In genomic region chr21:45972353-45972715, GRCh38 we compare ENCODE assay signal across 12 cellular contexts. TPM values are rescaled to one million over a fixed set of nuclear protein-coding genes. Genes with fewer than 3 reads are reported as not detected.
DNase-seq lines count a peak whose midpoint lies in the region; ATAC-seq, FAIRE-seq and TF ChIP-seq lines count a peak whose summit lies in the region.
"Had no signal": no experiment of that assay in that cellular context is flagged by ENCODE, and none has a peak within 500 bp of the region (broad histone marks: within the 10 kb centered on the region; RNA-seq: fewer than 3 reads in every experiment).

No MANE protein-coding gene starts in this region.

- H3K27me3 ChIP-seq in Peyer's patch: peaks cover 0 to 9% of the 10 kb centered on the region in 2 donors
- peaks cover 0 to 4% (median 0%) of the 10 kb centered on the region in 4 donors for H3K27me3 ChIP-seq in pancreas

- H3K4me3 ChIP-seq in AG09309 (ENCODE audit: control insufficient read depth, low read depth, low read length) (peak overlapping the region; percentile 31), Peyer's patch (peak overlapping the region; percentile 46 to 56 (median 52)), pancreas (peak overlapping the region in 2 of 4 donors; percentile 50)

- H3K36me3 ChIP-seq in Peyer's patch: no peaks in the 10 kb centered on the region
- H3K36me3 ChIP-seq in pancreas: no peaks in the 10 kb centered on the region

- in situ Hi-C loops in ACHN (cut with HindIII; ENCODE audit: low pct_ligation_motif_present, low pct_unique_long_range_greater_than_20kb, low sequenced_read_pairs): no loop called here

- H3K9me3 ChIP-seq in Peyer's patch: no peaks in the 10 kb centered on the region
- no peaks in the 10 kb centered on the region for H3K9me3 ChIP-seq in pancreas

- TF ChIP-seq CTCF in AG09309 (IDR thresholded peaks at IDR 0.05; ENCODE audit: control insufficient read depth, insufficient read depth, low read depth, low read length, missing control alignments): no peak
- TF ChIP-seq CTCF in Peyer's patch (IDR thresholded peaks at IDR 0.05): no peak
- TF ChIP-seq CTCF in pancreas (IDR thresholded peaks at IDR 0.05): no peak

- ATAC-seq in pancreas: no peak
- ATAC-seq in GM21390 (IDR thresholded peaks at IDR 0.05; ENCODE audit: unreplicated experiment): no peak

- H3K27ac ChIP-seq in Peyer's patch (peak overlapping the region; percentile 78 to 95 (median 84)), pancreas (peak overlapping the region in 3 of 4 donors; percentile 9 to 66 (median 59))

- no peak for FAIRE-seq in pancreas (lab: Jason Lieb, UNC)
- no peak for FAIRE-seq in GM12891 (lab: Jason Lieb, UNC)

- H3K4me1 ChIP-seq in Peyer's patch (peaks cover 3 to 48% (median 21%) of the 10 kb centered on the region in 4 donors), pancreas (peaks cover 0 to 7% (median 0%) of the 10 kb centered on the region in 3 donors)

- intact Hi-C loops in cardiac septum (cut with DNase I): loop anchor here (5.0 to 10.0 kb wide), 5 partner anchors 65 to 352 kb away; partner anchors contain the start of genes C21orf58, LSS, MCM3AP and PCNT
- intact Hi-C loops in pancreas (cut with DNase I): loop anchor here in 1 of 3 donors (10.0 kb wide), 1 partner anchor 58 kb away; no protein-coding TSS in a partner anchor

- no peak for DNase-seq in AG09309 (ENCODE audit: low read depth)
- peak in 2 of 3 donors; percentile 47 for DNase-seq in Peyer's patch
- peak; percentile 76 for DNase-seq in cardiac septum (ENCODE audit: low spot score)
- peak in 3 of 6 donors; percentile 47 to 76 (median 60) for DNase-seq in pancreas
- no peak for DNase-seq in stimulated activated CD4-positive, alpha-beta T cell treated with anti-CD3 and anti-CD28 coated beads, Interleukin-4, amount 100 ng/mL, for 1 hour
- DNase-seq in ACHN: no peak
- DNase-seq in GM12891 (ENCODE audit: insufficient read length, low spot score): no peak
- DNase-seq: activated naive CD4-positive, alpha-beta T cell; CD8-positive, alpha-beta memory T cell; NCI-H2029 treated with DMSO at 0.1 percent for 48 hours; T-helper 9 cell had no signal

- WGBS in pancreas, 2 donors: 55 to 72% methylated on average over 18 to 19 of the region's 19 CpGs

- TF ChIP-seq POLR2A in Peyer's patch (IDR thresholded peaks at IDR 0.05) (no peak), GM12891 (IDR thresholded peaks at IDR 0.05; ENCODE audit: low read depth, low read length) (no peak)

TF ChIP-seq in GM12891, 5 proteins besides CTCF, POLR2A, EP300 and RAD21:
- TF ChIP-seq PAX5 (IDR thresholded peaks at IDR 0.05; ENCODE audit: insufficient read depth, low read length, severe bottlenecking): no peak
- no peak for TF ChIP-seq POLR2AphosphoS5 (IDR thresholded peaks at IDR 0.05; ENCODE audit: low read depth, low read length)
- no peak for TF ChIP-seq SPI1 (IDR thresholded peaks at IDR 0.05; ENCODE audit: low read depth, low read length)
- TF ChIP-seq POU2F2 (IDR thresholded peaks at IDR 0.05; ENCODE audit: low read depth, low read length): no peak
- TF ChIP-seq TAF1 (IDR thresholded peaks at IDR 0.05; ENCODE audit: low read depth, low read length): no peak

RNA-seq across cellular contexts. Expression of gene COL6A1, which starts 9.2 kb away (rescaled TPM):
- total RNA-seq in Peyer's patch: 100 to 1,000 TPM in 3 of 4 donors, 10 to 100 TPM in 1; 37.7 to 458 (median 161) TPM
- total RNA-seq in cardiac septum: 140 TPM
- 100 to 1,000 TPM in 1 of 6 donors, 10 to 100 TPM in 5; 22.9 to 101 (median 41.9) TPM for total RNA-seq in pancreas
- polyA plus RNA-seq in pancreas: 100 to 1,000 TPM in 1 of 2 donors, 10 to 100 TPM in 1; 97.4 to 131 TPM
- polyA plus RNA-seq in GM12891 (2012; ENCODE audit: low read depth, missing spikeins): 3.0 TPM

Comparison
In these comparisons a context has a peak if more than half of its experiments do, and no peak if none do; other contexts are left out.
1. DNase-seq: peak in Peyer's patch (2 of 3) and cardiac septum (single experiment); none in AG09309 (single experiment), stimulated activated CD4-positive, alpha-beta T cell treated with anti-CD3 and anti-CD28 coated beads, Interleukin-4, amount 100 ng/mL, for 1 hour (single experiment), ACHN (single experiment) and GM12891 (single experiment).